22 cellular contexts compared by ENCODE assay signal in genomic region chr7:42069625-42070024, GRCh38.
"Had no signal": no experiment of that assay in that cellular context is flagged by ENCODE, and none has a peak within 500 bp of the region (broad histone marks: within the 10 kb centered on the region; RNA-seq: fewer than 3 reads in every experiment).

No MANE protein-coding gene starts in this region.

- H3K36me3 Mint-ChIP-seq: activated naive CD4-positive, alpha-beta T cell treated with anti-CD3 and anti-CD28 coated beads, Interleukin-2, amount 50 U/mL, for 72 hours; natural killer cell treated with Interleukin-12 subunit alpha and Interleukin-12 subunit beta and Interleukin-15 and Interleukin-18, amount 100 ng/mL, for 72 hours; stimulated activated memory B cell treated with anti-CD40 and anti-IgM and Interleukin-4, amounts not matched to agents 10 μg/mL and 1 μg/mL and 100 μg/mL, for 72 hours had no signal

- H3K4me1 ChIP-seq: stomach, uterus had no signal

- H3K4me3 ChIP-seq: coronary artery, left lung, smooth muscle cell, stomach, suprapubic skin, transverse colon, uterus had no signal

- H3K27me3 Mint-ChIP-seq: stimulated activated memory B cell treated with anti-CD40 and anti-IgM and Interleukin-4, amounts not matched to agents 10 μg/mL and 1 μg/mL and 100 μg/mL, for 72 hours had no signal

- H3K27me3 ChIP-seq: left lung, stomach, suprapubic skin, transverse colon, uterus had no signal

- DNase-seq: activated CD4-positive, alpha-beta T cell treated with anti-CD3 and anti-CD28 coated beads for 1 hour; activated CD4-positive, alpha-beta T cell treated with anti-CD3 and anti-CD28 coated beads, Interleukin-2, amount 50 U/mL, for 1 hour; activated CD8-positive, alpha-beta T cell treated with anti-CD3 and anti-CD28 coated beads, Interleukin-2, amount 10 ng/mL, durations not matched to agents 7 days and 5 days; cerebellar nuclear complex; kidney glomerular epithelial cell; left lung; midbrain; occipital lobe; posterior cingulate gyrus; stimulated activated CD4-positive, alpha-beta T cell treated with anti-CD3 and anti-CD28 coated beads, Interleukin-15, amount 100 ng/mL, for 24 hours; stomach; T-helper 1 cell; transverse colon; uterus had no signal

- H3K36me3 ChIP-seq: left lung, stomach, transverse colon, uterus had no signal

- H3K27ac ChIP-seq: coronary artery, left lung, stomach, suprapubic skin, transverse colon, uterus had no signal

- H3K4me3 Mint-ChIP-seq: activated CD8-positive, alpha-beta T cell treated with anti-CD3 and anti-CD28 coated beads, Interleukin-2, amount 10 ng/mL, durations not matched to agents 7 days and 5 days; activated T-helper 17 cell treated with anti-CD3 and anti-CD28 coated beads, Interleukin-2, amount 50 U/mL, for 72 hours; natural killer cell treated with Interleukin-12 subunit alpha and Interleukin-12 subunit beta and Interleukin-15 and Interleukin-18, amount 100 ng/mL, for 72 hours; stimulated activated memory B cell treated with anti-CD40 and anti-IgM and Interleukin-4, amounts not matched to agents 10 μg/mL and 1 μg/mL and 100 μg/mL, for 72 hours had no signal

- H3K9me3 Mint-ChIP-seq: activated naive CD4-positive, alpha-beta T cell treated with anti-CD3 and anti-CD28 coated beads, Interleukin-2, amount 50 U/mL, for 72 hours; activated T-helper 17 cell treated with anti-CD3 and anti-CD28 coated beads, Interleukin-2, amount 50 U/mL, for 72 hours; natural killer cell treated with Interleukin-12 subunit alpha and Interleukin-12 subunit beta and Interleukin-15 and Interleukin-18, amount 100 ng/mL, for 72 hours; stimulated activated memory B cell treated with anti-CD40 and anti-IgM and Interleukin-4, amounts not matched to agents 10 μg/mL and 1 μg/mL and 100 μg/mL, for 72 hours had no signal

- H3K27ac Mint-ChIP-seq: activated CD8-positive, alpha-beta T cell treated with anti-CD3 and anti-CD28 coated beads, Interleukin-2, amount 10 ng/mL, durations not matched to agents 7 days and 5 days; activated naive CD4-positive, alpha-beta T cell treated with anti-CD3 and anti-CD28 coated beads, Interleukin-2, amount 50 U/mL, for 72 hours; activated T-helper 17 cell treated with anti-CD3 and anti-CD28 coated beads, Interleukin-2, amount 50 U/mL, for 72 hours; natural killer cell treated with Interleukin-12 subunit alpha and Interleukin-12 subunit beta and Interleukin-15 and Interleukin-18, amount 100 ng/mL, for 72 hours; stimulated activated memory B cell treated with anti-CD40 and anti-IgM and Interleukin-4, amounts not matched to agents 10 μg/mL and 1 μg/mL and 100 μg/mL, for 72 hours had no signal

- H3K9me3 ChIP-seq: left lung, stomach, suprapubic skin, transverse colon, uterus had no signal

- ATAC-seq: activated CD8-positive, alpha-beta T cell treated with anti-CD3 and anti-CD28 coated beads, Interleukin-2, amount 10 ng/mL, durations not matched to agents 7 days and 5 days; activated naive CD4-positive, alpha-beta T cell treated with anti-CD3 and anti-CD28 coated beads, Interleukin-2, amount 50 U/mL, for 72 hours; activated T-helper 17 cell treated with anti-CD3 and anti-CD28 coated beads, Interleukin-2, amount 50 U/mL, for 72 hours; natural killer cell treated with Interleukin-12 subunit alpha and Interleukin-12 subunit beta and Interleukin-15 and Interleukin-18, amount 100 ng/mL, for 72 hours; sciatic nerve; stimulated activated memory B cell treated with anti-CD40 and anti-IgM and Interleukin-4, amounts not matched to agents 10 μg/mL and 1 μg/mL and 100 μg/mL, for 72 hours had no signal

- H3K4me1 Mint-ChIP-seq: activated T-helper 17 cell treated with anti-CD3 and anti-CD28 coated beads, Interleukin-2, amount 50 U/mL, for 72 hours; stimulated activated memory B cell treated with anti-CD40 and anti-IgM and Interleukin-4, amounts not matched to agents 10 μg/mL and 1 μg/mL and 100 μg/mL, for 72 hours had no signal
